2 cellular contexts compared by ENCODE assay signal in the genomic region with DNA sequence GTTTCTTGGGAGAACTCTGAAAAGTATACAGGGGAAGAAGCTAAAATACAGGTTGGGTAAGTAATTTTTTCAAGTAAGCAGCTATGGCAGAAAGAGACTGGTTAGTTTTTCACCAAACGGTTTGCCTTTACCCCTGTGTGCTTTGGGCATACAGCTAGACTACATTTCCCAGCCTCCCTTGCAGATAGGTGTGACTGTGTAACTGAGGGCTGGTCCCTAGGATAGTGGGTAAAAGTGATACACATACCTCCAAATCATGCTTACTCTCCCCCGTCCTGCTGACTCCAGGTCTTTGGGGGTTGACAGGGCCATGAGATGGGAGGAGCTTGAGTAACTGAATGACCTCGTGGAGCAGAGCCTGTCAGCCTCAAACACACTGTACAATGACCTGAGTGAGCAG.
TF ChIP-seq lines count a peak whose summit lies in the region.

No MANE protein-coding gene starts in this region.

TF ChIP-seq in HepG2, 621 proteins besides CTCF, POLR2A, EP300 and RAD21 (continued from another document):
- TF ChIP-seq ZNF143 (CRISPR knock-in tag; IDR thresholded peaks at IDR 0.05), result peak; percentile 74
- no peak for TF ChIP-seq ATF7 (IDR thresholded peaks at IDR 0.05)
- no peak for TF ChIP-seq ATF7 (CRISPR knock-in tag; IDR thresholded peaks at IDR 0.05)
- TF ChIP-seq RELA (CRISPR knock-in tag; IDR thresholded peaks at IDR 0.05), result no peak
- no peak for TF ChIP-seq ZSCAN29 (CRISPR knock-in tag; conservative IDR thresholded peaks at IDR 0.05)

TF ChIP-seq in WTC11, 78 proteins besides CTCF, POLR2A, EP300 and RAD21 (continued from another document):
- TF ChIP-seq, protein P1, sequence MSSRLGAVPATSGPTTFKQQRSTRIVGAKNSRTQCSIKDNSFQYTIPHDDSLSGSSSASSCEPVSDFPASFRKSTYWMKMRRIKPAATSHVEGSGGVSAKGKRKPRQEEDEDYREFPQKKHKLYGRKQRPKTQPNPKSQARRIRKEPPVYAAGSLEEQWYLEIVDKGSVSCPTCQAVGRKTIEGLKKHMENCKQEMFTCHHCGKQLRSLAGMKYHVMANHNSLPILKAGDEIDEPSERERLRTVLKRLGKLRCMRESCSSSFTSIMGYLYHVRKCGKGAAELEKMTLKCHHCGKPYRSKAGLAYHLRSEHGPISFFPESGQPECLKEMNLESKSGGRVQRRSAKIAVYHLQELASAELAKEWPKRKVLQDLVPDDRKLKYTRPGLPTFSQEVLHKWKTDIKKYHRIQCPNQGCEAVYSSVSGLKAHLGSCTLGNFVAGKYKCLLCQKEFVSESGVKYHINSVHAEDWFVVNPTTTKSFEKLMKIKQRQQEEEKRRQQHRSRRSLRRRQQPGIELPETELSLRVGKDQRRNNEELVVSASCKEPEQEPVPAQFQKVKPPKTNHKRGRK (CRISPR knock-in tag; IDR thresholded peaks at IDR 0.05; ENCODE audit: borderline replicate concordance), result no peak
- TF ChIP-seq RORB (CRISPR knock-in tag; IDR thresholded peaks at IDR 0.05) (no peak), KAT7 (CRISPR knock-in tag; IDR thresholded peaks at IDR 0.05; ENCODE audit: borderline replicate concordance) (no peak), MXD4 (CRISPR knock-in tag; IDR thresholded peaks at IDR 0.05; ENCODE audit: borderline replicate concordance) (no peak), FOXJ3 (CRISPR knock-in tag; IDR thresholded peaks at IDR 0.05; ENCODE audit: borderline replicate concordance) (no peak), NFYB (CRISPR knock-in tag; conservative IDR thresholded peaks at IDR 0.05; ENCODE audit: low read depth) (no peak)
- TF ChIP-seq, protein P2, sequence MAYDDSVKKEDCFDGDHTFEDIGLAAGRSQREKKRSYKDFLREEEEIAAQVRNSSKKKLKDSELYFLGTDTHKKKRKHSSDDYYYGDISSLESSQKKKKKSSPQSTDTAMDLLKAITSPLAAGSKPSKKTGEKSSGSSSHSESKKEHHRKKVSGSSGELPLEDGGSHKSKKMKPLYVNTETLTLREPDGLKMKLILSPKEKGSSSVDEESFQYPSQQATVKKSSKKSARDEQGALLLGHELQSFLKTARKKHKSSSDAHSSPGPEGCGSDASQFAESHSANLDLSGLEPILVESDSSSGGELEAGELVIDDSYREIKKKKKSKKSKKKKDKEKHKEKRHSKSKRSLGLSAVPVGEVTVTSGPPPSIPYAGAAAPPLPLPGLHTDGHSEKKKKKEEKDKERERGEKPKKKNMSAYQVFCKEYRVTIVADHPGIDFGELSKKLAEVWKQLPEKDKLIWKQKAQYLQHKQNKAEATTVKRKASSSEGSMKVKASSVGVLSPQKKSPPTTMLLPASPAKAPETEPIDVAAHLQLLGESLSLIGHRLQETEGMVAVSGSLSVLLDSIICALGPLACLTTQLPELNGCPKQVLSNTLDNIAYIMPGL (CRISPR knock-in tag; IDR thresholded peaks at IDR 0.05), result no peak
